ENCODE assay signal across 8 cellular contexts in the genomic region with DNA sequence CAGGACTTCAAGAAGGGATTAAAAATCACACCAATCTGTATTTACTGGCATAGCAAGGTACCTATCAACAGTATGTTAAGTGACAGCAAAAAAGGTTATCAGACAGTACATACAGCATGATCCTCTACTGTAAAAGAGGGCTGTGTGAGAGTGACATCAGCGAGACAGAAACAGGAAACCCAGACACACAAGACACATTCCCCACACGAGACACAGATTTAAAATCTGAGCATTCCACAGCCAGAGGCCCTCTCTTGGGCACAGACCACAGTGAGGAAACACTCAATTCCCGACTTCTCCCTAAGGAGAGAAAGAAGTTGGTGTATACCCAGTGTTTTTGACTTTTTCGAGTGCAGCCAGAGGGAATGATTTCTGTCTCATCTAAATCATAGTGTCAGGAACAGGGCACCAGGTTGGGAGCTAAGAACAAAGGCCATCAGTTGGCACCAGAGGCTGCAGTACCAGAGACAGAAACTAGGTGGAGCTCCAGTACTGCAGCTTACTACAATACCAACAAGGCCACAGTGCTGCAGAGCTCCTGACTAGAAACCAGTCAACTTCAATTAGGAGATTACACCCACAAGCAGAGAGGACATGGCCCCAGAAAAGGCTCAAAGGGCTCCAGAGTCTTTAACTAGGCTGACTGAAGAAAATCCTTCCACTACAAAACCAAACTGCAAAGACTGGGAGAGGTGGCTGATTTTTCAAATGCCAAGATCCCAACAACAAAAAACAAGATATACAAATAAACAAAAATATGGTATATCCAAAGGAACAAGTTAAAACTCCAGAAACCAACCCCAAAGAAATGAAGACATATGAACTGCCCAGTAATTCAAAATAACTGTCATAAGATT. TPM values are rescaled to one million over a fixed set of nuclear protein-coding genes. Genes with fewer than 3 reads are reported as not detected.
A peak's percentile ranks its signal among the peaks of the same experiment; 100 is the strongest.
DNase-seq lines count a peak whose midpoint lies in the region; ATAC-seq, FAIRE-seq and TF ChIP-seq lines count a peak whose summit lies in the region.

No MANE protein-coding gene starts in this region.

- no peaks in the 10 kb centered on the region for H4K20me1 ChIP-seq in keratinocyte (ENCODE audit: control insufficient read depth, extremely low read depth, insufficient read depth, low read length)

- H3K36me3 ChIP-seq in breast epithelium: no peaks in the 10 kb centered on the region
- H3K36me3 ChIP-seq in keratinocyte (ENCODE audit: control insufficient read depth in 2 of 2, extremely low read depth in 1 of 2, insufficient read depth in 2 of 2, low read length in 2 of 2): no peaks in the 10 kb centered on the region

- TF ChIP-seq POLR2A in breast epithelium (IDR thresholded peaks at IDR 0.05): no peak

- no peak overlapping the region for H3K27ac ChIP-seq in VCaP
- H3K27ac ChIP-seq in breast epithelium: no peak overlapping the region
- no peak overlapping the region for H3K27ac ChIP-seq in keratinocyte (ENCODE audit: control insufficient read depth, insufficient read depth, low read length)

- DNase-seq in GDM1 (lab: John Stamatoyannopoulos, UW) (peak; percentile 66), NCI-H226 (peak; percentile 61), breast epithelium (ENCODE audit: low spot score in 2 of 2) (peak; percentile 72 to 82), keratinocyte (ENCODE audit: low read depth, low spot score) (peak; percentile 66)
- DNase-seq in stimulated activated CD4-positive, alpha-beta T cell treated with anti-CD3 and anti-CD28 coated beads, Interleukin-1b, Interleukin-23, amount 100 ng/mL, for 4 hours (ENCODE audit: low read depth in 2 of 2): peak; percentile 60 to 78

- H3K4me2 ChIP-seq in keratinocyte (ENCODE audit: control insufficient read depth, extremely low read depth, insufficient read depth, low read depth, low read length): no peak overlapping the region

- FAIRE-seq in keratinocyte (lab: Jason Lieb, UNC): peak; percentile 86

- ATAC-seq in HG02938 (IDR thresholded peaks at IDR 0.05; ENCODE audit: unreplicated experiment): peak; percentile 70
- no peak for ATAC-seq in HG02763 (IDR thresholded peaks at IDR 0.05; ENCODE audit: unreplicated experiment)

- no peaks in the 10 kb centered on the region for H3K79me2 ChIP-seq in keratinocyte (ENCODE audit: control insufficient read depth, insufficient read depth, low read length)

- H3K9me1 ChIP-seq in keratinocyte (ENCODE audit: control insufficient read depth, extremely low read depth, insufficient read depth, low read length): no peaks in the 10 kb centered on the region

- H2AFZ ChIP-seq in keratinocyte (ENCODE audit: control insufficient read depth, low read length): no peak overlapping the region

- H3K4me1 ChIP-seq in breast epithelium (no peaks in the 10 kb centered on the region), keratinocyte (ENCODE audit: control insufficient read depth, extremely low read depth, insufficient read depth, low read length) (peaks cover 3% of the 10 kb centered on the region)

- no peak overlapping the region for H3K9ac ChIP-seq in keratinocyte (ENCODE audit: control insufficient read depth, extremely low read depth, insufficient read depth, low read length)

- H3K4me3 ChIP-seq in breast epithelium: no peak overlapping the region
- H3K4me3 ChIP-seq in keratinocyte (ENCODE audit: control insufficient read depth in 2 of 3, extremely low read depth in 1 of 3, insufficient read depth in 2 of 3, low read depth in 1 of 3, low read length in 3 of 3): no peak overlapping the region

- dilution Hi-C loops in keratinocyte (cut with MboI; ENCODE audit: extremely low pct_ligation_motif_present, low sequenced_read_pairs): no loop called here

- intact Hi-C loops in breast epithelium (cut with DNase I; ENCODE audit: low total_unique reads): loop anchor here (10.0 kb wide), 1 partner anchor 185 kb away; no protein-coding TSS in a partner anchor

- H3K9me3 ChIP-seq in breast epithelium: no peaks in the 10 kb centered on the region
- no peaks in the 10 kb centered on the region for H3K9me3 ChIP-seq in keratinocyte (ENCODE audit: control insufficient read depth, low read depth, low read length)

- TF ChIP-seq CTCF in VCaP (conservative IDR thresholded peaks at IDR 0.05) (peak; percentile 98), breast epithelium (IDR thresholded peaks at IDR 0.05) (peak; percentile 81 to 96 (median 94)), keratinocyte (optimal IDR thresholded peaks at IDR 0.05 in 1 of 3, IDR thresholded peaks at IDR 0.05 in 1 of 3, conservative IDR thresholded peaks at IDR 0.05 in 1 of 3; ENCODE audit: extremely low read depth in 1 of 3, insufficient read depth in 2 of 3, low read length in 3 of 3) (peak; percentile 94 to 99 (median 98))

- H3K27me3 ChIP-seq in breast epithelium: no peaks in the 10 kb centered on the region
- H3K27me3 ChIP-seq in keratinocyte (ENCODE audit: control insufficient read depth, extremely low read depth, insufficient read depth, low read length): no peaks in the 10 kb centered on the region

RNA-seq across cellular contexts. Expression of a gene that starts 41.0 kb away (rescaled TPM):
- 10 to 100 TPM; 51.8 to 75.2 (median 67.4) TPM for total RNA-seq in breast epithelium
- 45.4 to 75.2 TPM (median 52.9 TPM) in 3 replicates for polyA plus RNA-seq in keratinocyte
- polyA plus RNA-seq in keratinocyte (2011; ENCODE audit: low read depth): 34.4 TPM
- 29.0 and 61.9 TPM in 2 replicates for polyA plus RNA-seq in keratinocyte (2011; cell fraction: cytosol; rRNA removed)
- 68.4 and 105 TPM in 2 replicates for polyA plus RNA-seq in keratinocyte (2011; cell fraction: nucleus; rRNA removed)
- polyA plus RNA-seq in keratinocyte (2012; ENCODE audit: low replicate concordance): 34.9 and 49.3 TPM in 2 replicates
- polyA minus RNA-seq in keratinocyte: 8.6 to 23.9 TPM (median 12.5 TPM) in 3 replicates
- 15.9 TPM for polyA minus RNA-seq in keratinocyte (2011; cell fraction: cytosol; rRNA and poly(A)+ RNA removed)
- 16.6 and 25.1 TPM in 2 replicates for polyA minus RNA-seq in keratinocyte (2011; cell fraction: nucleus; rRNA and poly(A)+ RNA removed)

RNA-seq across cellular contexts. Expression of a gene that starts 41.1 kb away (rescaled TPM):
- 10 to 100 TPM; 35.4 to 50.8 (median 45.6) TPM for total RNA-seq in breast epithelium
- 12.1 to 25.1 TPM (median 19.9 TPM) in 3 replicates for polyA plus RNA-seq in keratinocyte
- polyA plus RNA-seq in keratinocyte (2011; ENCODE audit: low read depth): 21.9 TPM
- polyA plus RNA-seq in keratinocyte (2011; cell fraction: cytosol; rRNA removed): 16.3 and 17.5 TPM in 2 replicates
- polyA plus RNA-seq in keratinocyte (2011; cell fraction: nucleus; rRNA removed): 17.4 and 28.7 TPM in 2 replicates
- 23.2 and 28.3 TPM in 2 replicates for polyA plus RNA-seq in keratinocyte (2012; ENCODE audit: low replicate concordance)
- polyA minus RNA-seq in keratinocyte: 0.30 to 3.2 TPM (median 2.2 TPM) in 3 replicates
- 11.7 TPM for polyA minus RNA-seq in keratinocyte (2011; cell fraction: cytosol; rRNA and poly(A)+ RNA removed)
- 5.0 and 5.3 TPM in 2 replicates for polyA minus RNA-seq in keratinocyte (2011; cell fraction: nucleus; rRNA and poly(A)+ RNA removed)
